ENCODE assay signal across 8 cellular contexts in the genomic region with DNA sequence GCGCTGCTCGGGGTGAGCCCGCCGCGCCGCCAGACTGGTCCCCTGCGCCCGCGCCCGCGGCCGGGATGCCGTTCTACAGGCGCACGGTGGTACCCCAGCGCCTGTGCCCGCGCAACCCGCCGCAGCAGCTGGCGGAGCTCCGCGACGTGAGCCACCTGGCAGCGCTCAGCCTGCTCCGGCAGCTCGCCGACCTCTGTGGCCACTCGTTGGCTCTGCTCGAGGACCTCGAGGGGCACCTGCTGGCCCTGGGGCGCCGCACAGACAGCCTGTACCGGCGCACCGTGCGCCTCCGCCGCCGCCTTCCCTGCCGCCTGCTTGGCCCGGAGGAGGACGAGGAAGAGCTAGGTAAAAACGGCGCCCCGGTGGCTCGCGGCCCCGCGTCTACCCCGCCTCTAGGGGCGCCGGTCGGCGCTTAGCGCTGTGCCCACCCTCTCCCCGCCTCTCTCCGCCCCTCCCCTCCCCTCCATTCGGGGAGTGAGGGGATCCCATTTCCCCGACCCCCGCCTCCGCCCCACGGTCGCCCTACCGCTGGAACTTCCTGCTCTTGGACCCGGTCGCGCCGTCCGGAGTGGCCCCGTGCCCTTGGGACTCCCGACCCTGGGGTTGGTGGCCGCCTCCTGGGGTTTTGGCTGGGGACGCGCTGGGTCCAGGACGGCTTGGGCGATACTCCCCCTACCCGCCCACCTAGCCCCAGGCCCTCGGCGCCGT. TPM values are rescaled to one million over a fixed set of nuclear protein-coding genes. Genes with fewer than 3 reads are reported as not detected.
DNase-seq lines count a peak whose midpoint lies in the region; ATAC-seq, FAIRE-seq and TF ChIP-seq lines count a peak whose summit lies in the region.

No MANE protein-coding gene starts in this region.

- WGBS in ovary, 3 donors = 27 to 41% (median 39%) methylated on average over 41 to 81 of the region's 81 CpGs

- H4K20me1 ChIP-seq in fibroblast of lung (ENCODE audit: control insufficient read depth, extremely low read depth, insufficient read depth, low read length) = no peaks in the 10 kb centered on the region

- ATAC-seq in HG03521 (IDR thresholded peaks at IDR 0.05; ENCODE audit: unreplicated experiment) = no peak

- no peaks in the 10 kb centered on the region for H3K79me2 ChIP-seq in fibroblast of lung (ENCODE audit: control insufficient read depth, insufficient read depth, low read length)

- FAIRE-seq in GM12891 (lab: Jason Lieb, UNC) = no peak

- H3K27me3 ChIP-seq in fibroblast of lung (ENCODE audit: control insufficient read depth, insufficient read depth, low read length) (peaks cover 21% of the 10 kb centered on the region), ovary (no peaks in the 10 kb centered on the region)

- no peaks in the 10 kb centered on the region for H3K4me1 Mint-ChIP-seq in activated T-helper 1 cell treated with anti-CD3 and anti-CD28 coated beads, Interleukin-12 subunit alpha, Interleukin-12 subunit beta, Interleukin-2, Interleukin-4 antibody, amounts not matched to agents 30 ng/mL and 10 ng/mL and 1 ng/mL, durations not matched to agents 14 hours and 24 hours and 36 hours (ENCODE audit: low read depth)

- intact Hi-C loops in activated T-helper 1 cell treated with anti-CD3 and anti-CD28 coated beads, Interleukin-12 subunit alpha, Interleukin-12 subunit beta, Interleukin-2, Interleukin-4 antibody, amounts not matched to agents 30 ng/mL and 10 ng/mL and 1 ng/mL, durations not matched to agents 14 hours and 24 hours and 36 hours (cut with micrococcal nuclease) = no loop called here
- intact Hi-C loops in ovary (cut with DNase I) = no loop called here

- H3K9me3 ChIP-seq in fibroblast of lung (ENCODE audit: control insufficient read depth, insufficient read depth, low read depth, low read length) (no peaks in the 10 kb centered on the region), ovary (no peaks in the 10 kb centered on the region)

- H3K4me3 Mint-ChIP-seq in activated T-helper 1 cell treated with anti-CD3 and anti-CD28 coated beads, Interleukin-12 subunit alpha, Interleukin-12 subunit beta, Interleukin-2, Interleukin-4 antibody, amounts not matched to agents 30 ng/mL and 10 ng/mL and 1 ng/mL, durations not matched to agents 14 hours and 24 hours and 36 hours = no peak overlapping the region

- H3K36me3 Mint-ChIP-seq in activated T-helper 1 cell treated with anti-CD3 and anti-CD28 coated beads, Interleukin-12 subunit alpha, Interleukin-12 subunit beta, Interleukin-2, Interleukin-4 antibody, amounts not matched to agents 30 ng/mL and 10 ng/mL and 1 ng/mL, durations not matched to agents 14 hours and 24 hours and 36 hours (ENCODE audit: low read depth) = no peaks in the 10 kb centered on the region

- H3K4me1 ChIP-seq in fibroblast of lung (ENCODE audit: control insufficient read depth, extremely low read depth, insufficient read depth, low read length) (no peaks in the 10 kb centered on the region), ovary (ENCODE audit: insufficient read depth) (no peaks in the 10 kb centered on the region)

- no peak overlapping the region for H3K27ac Mint-ChIP-seq in activated T-helper 1 cell treated with anti-CD3 and anti-CD28 coated beads, Interleukin-12 subunit alpha, Interleukin-12 subunit beta, Interleukin-2, Interleukin-4 antibody, amounts not matched to agents 30 ng/mL and 10 ng/mL and 1 ng/mL, durations not matched to agents 14 hours and 24 hours and 36 hours

- H3K27me3 Mint-ChIP-seq in activated T-helper 1 cell treated with anti-CD3 and anti-CD28 coated beads, Interleukin-12 subunit alpha, Interleukin-12 subunit beta, Interleukin-2, Interleukin-4 antibody, amounts not matched to agents 30 ng/mL and 10 ng/mL and 1 ng/mL, durations not matched to agents 14 hours and 24 hours and 36 hours (ENCODE audit: insufficient read depth) = peaks cover 40% of the 10 kb centered on the region

- no peak for TF ChIP-seq POLR2A in ovary (IDR thresholded peaks at IDR 0.05)
- TF ChIP-seq POLR2A in GM12891 (IDR thresholded peaks at IDR 0.05; ENCODE audit: low read depth, low read length) = no peak

- DNase-seq in activated T-helper 1 cell treated with Interleukin-2 at 50 U/mL for 16 hours (ENCODE audit: low read depth) = peak; percentile 16
- DNase-seq in activated T-helper 1 cell treated with anti-CD3 and anti-CD28 coated beads, Interleukin-12 subunit alpha, Interleukin-12 subunit beta, Interleukin-2, Interleukin-4 antibody, amounts not matched to agents 30 ng/mL and 10 ng/mL and 1 ng/mL, durations not matched to agents 14 hours and 24 hours and 36 hours (ENCODE audit: low spot score) = no peak
- DNase-seq in activated CD8-positive, alpha-beta memory T cell treated with anti-CD3 and anti-CD28 coated beads for 24 hours = peak; percentile 71
- peak in 1 of 2 donors; percentile 24 for DNase-seq in fibroblast of lung (ENCODE audit: low read depth in 2 of 2)
- DNase-seq in ovary = peak in 4 of 5 donors; percentile 9 to 38 (median 28)
- no peak for DNase-seq in GM12891 (ENCODE audit: insufficient read length, low spot score)
- DNase-seq in effector CD4-positive, alpha-beta T cell = no peak

- TF ChIP-seq CTCF in fibroblast of lung (conservative IDR thresholded peaks at IDR 0.05 in 1 of 2, IDR thresholded peaks at IDR 0.05 in 1 of 2; ENCODE audit: low read depth in 1 of 2, low read length in 2 of 2) (no peak), ovary (IDR thresholded peaks at IDR 0.05) (peak in 1 of 3 donors; percentile 17)

- H3K4me2 ChIP-seq in fibroblast of lung (ENCODE audit: extremely low read depth, insufficient read depth, low read length) = peak overlapping the region; percentile 25

- no peaks in the 10 kb centered on the region for H3K9me3 Mint-ChIP-seq in activated T-helper 1 cell treated with anti-CD3 and anti-CD28 coated beads, Interleukin-12 subunit alpha, Interleukin-12 subunit beta, Interleukin-2, Interleukin-4 antibody, amounts not matched to agents 30 ng/mL and 10 ng/mL and 1 ng/mL, durations not matched to agents 14 hours and 24 hours and 36 hours

- no peak overlapping the region for H3K9ac ChIP-seq in fibroblast of lung (ENCODE audit: insufficient read depth, low read length)

- H3K36me3 ChIP-seq in fibroblast of lung (ENCODE audit: control insufficient read depth, insufficient read depth, low read length) (no peaks in the 10 kb centered on the region), ovary (no peaks in the 10 kb centered on the region)

- no peak overlapping the region for H2AFZ ChIP-seq in fibroblast of lung (ENCODE audit: low read length)

- no peak overlapping the region for H3K27ac ChIP-seq in fibroblast of lung (ENCODE audit: insufficient read depth, low read length)
- H3K27ac ChIP-seq in ovary = peak overlapping the region in 1 of 2 donors; percentile 21

- no peak for TF ChIP-seq EP300 in ovary (IDR thresholded peaks at IDR 0.05)

- H3K4me3 ChIP-seq in fibroblast of lung (replicated peaks in 1 of 4; ENCODE audit: control extremely low read depth in 1 of 4, insufficient read depth in 1 of 4, low read depth in 3 of 4, low read length in 4 of 4) = peak overlapping the region in 1 of 4 experiments; percentile 46
- H3K4me3 ChIP-seq in ovary = peak overlapping the region; percentile 26

TF ChIP-seq in GM12891, 5 proteins besides CTCF, POLR2A, EP300 and RAD21:
- TF ChIP-seq SPI1 (IDR thresholded peaks at IDR 0.05; ENCODE audit: low read depth, low read length) = no peak
- TF ChIP-seq POLR2AphosphoS5 (IDR thresholded peaks at IDR 0.05; ENCODE audit: low read depth, low read length) = no peak
- TF ChIP-seq PAX5 (IDR thresholded peaks at IDR 0.05; ENCODE audit: insufficient read depth, low read length, severe bottlenecking) = no peak
- TF ChIP-seq TAF1 (IDR thresholded peaks at IDR 0.05; ENCODE audit: low read depth, low read length) = no peak
- TF ChIP-seq POU2F2 (IDR thresholded peaks at IDR 0.05; ENCODE audit: low read depth, low read length) = no peak

RNA-seq across cellular contexts. Expression of a gene that starts 0.5 kb away (rescaled TPM):
- 0.10 and 0.36 TPM in 2 replicates for total RNA-seq in activated T-helper 1 cell treated with anti-CD3 and anti-CD28 coated beads, Interleukin-12 subunit alpha, Interleukin-12 subunit beta, Interleukin-2, Interleukin-4 antibody, amounts not matched to agents 30 ng/mL and 10 ng/mL and 1 ng/mL, durations not matched to agents 14 hours and 24 hours and 36 hours
- total RNA-seq in fibroblast of lung = 4.1 and 9.7 TPM in 2 replicates
- 4.3 and 12.2 TPM in 2 replicates for polyA plus RNA-seq in fibroblast of lung
- 4.1 and 5.3 TPM in 2 replicates for polyA plus RNA-seq in fibroblast of lung (2012)
- 24.9 and 79.5 TPM in 2 replicates for polyA minus RNA-seq in fibroblast of lung (ENCODE audit: low replicate concordance)
- total RNA-seq in ovary = 1 to 10 TPM; 1.2 to 9.2 (median 4.4) TPM
- 1 to 10 TPM; 1.4 to 6.9 TPM for polyA plus RNA-seq in ovary
- 0.14 TPM for polyA plus RNA-seq in GM12891 (2012; ENCODE audit: low read depth, missing spikeins)

Comparison
In these comparisons a context has a peak if more than half of its experiments do, and no peak if none do; other contexts are left out.
1. DNase-seq: peak in activated T-helper 1 cell treated with Interleukin-2 at 50 U/mL for 16 hours (single experiment), activated CD8-positive, alpha-beta memory T cell treated with anti-CD3 and anti-CD28 coated beads for 24 hours (single experiment) and ovary (4 of 5); none in activated T-helper 1 cell treated with anti-CD3 and anti-CD28 coated beads, Interleukin-12 subunit alpha, Interleukin-12 subunit beta, Interleukin-2, Interleukin-4 antibody, amounts not matched to agents 30 ng/mL and 10 ng/mL and 1 ng/mL, durations not matched to agents 14 hours and 24 hours and 36 hours (single experiment), GM12891 (single experiment) and effector CD4-positive, alpha-beta T cell (single experiment).